Comparison of ENCODE assay signal across 30 cellular contexts in the genomic region with DNA sequence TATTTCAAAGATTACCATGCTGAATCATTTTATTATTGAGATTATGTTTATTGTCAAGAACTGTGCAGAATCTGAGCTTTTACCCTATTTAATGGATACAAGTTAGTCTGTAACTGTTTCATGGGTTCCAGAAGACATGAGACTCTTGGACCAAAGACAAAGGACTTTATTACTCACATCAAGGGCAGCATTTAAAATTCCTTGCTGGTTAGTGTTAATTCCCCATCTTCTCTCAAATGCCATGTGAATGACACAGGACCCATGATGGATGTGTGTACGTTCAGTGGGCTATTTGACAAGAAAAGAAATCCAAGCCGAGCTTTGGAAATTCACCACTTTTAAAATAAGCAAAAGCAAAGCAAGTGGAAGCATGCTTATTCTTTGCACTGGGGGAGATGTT.
"Had no signal": no experiment of that assay in that cellular context is flagged by ENCODE, and none has a peak within 500 bp of the region (broad histone marks: within the 10 kb centered on the region; RNA-seq: fewer than 3 reads in every experiment).

No MANE protein-coding gene starts in this region.

- H3K4me1 Mint-ChIP-seq: activated CD4-positive, alpha-beta memory T cell treated with anti-CD3 and anti-CD28 coated beads, Interleukin-2, amount 10 ng/mL, durations not matched to agents 7 days and 5 days; activated CD4-positive, alpha-beta T cell treated with anti-CD3 and anti-CD28 coated beads, Interleukin-2, amount 10 ng/mL, durations not matched to agents 7 days and 5 days; activated naive CD4-positive, alpha-beta T cell treated with anti-CD3 and anti-CD28 coated beads, Interleukin-2, amount 10 ng/mL, durations not matched to agents 7 days and 5 days; activated naive CD8-positive, alpha-beta T cell treated with anti-CD3 and anti-CD28 coated beads, Interleukin-2, amount 10 ng/mL, durations not matched to agents 7 days and 5 days; brain; T-helper 17 cell had no signal

- H3K4me1 ChIP-seq: ascending aorta, breast epithelium, colonic mucosa, esophagus squamous epithelium, gastroesophageal sphincter had no signal

- H3K36me3 Mint-ChIP-seq: activated naive CD4-positive, alpha-beta T cell treated with anti-CD3 and anti-CD28 coated beads, Interleukin-2, amount 10 ng/mL, durations not matched to agents 7 days and 5 days; activated naive CD8-positive, alpha-beta T cell treated with anti-CD3 and anti-CD28 coated beads, Interleukin-2, amount 10 ng/mL, durations not matched to agents 7 days and 5 days; brain had no signal

- H3K27me3 ChIP-seq: ascending aorta, breast epithelium, cardiac muscle cell, colonic mucosa, esophagus squamous epithelium, gastroesophageal sphincter had no signal

- H3K27ac ChIP-seq: ascending aorta, breast epithelium, cardiac muscle cell, colonic mucosa, esophagus squamous epithelium, gastroesophageal sphincter had no signal

- H3K27ac Mint-ChIP-seq: activated CD4-positive, alpha-beta memory T cell treated with anti-CD3 and anti-CD28 coated beads, Interleukin-2, amount 10 ng/mL, durations not matched to agents 7 days and 5 days; activated CD4-positive, alpha-beta T cell treated with anti-CD3 and anti-CD28 coated beads, Interleukin-2, amount 10 ng/mL, durations not matched to agents 7 days and 5 days; activated naive CD4-positive, alpha-beta T cell treated with anti-CD3 and anti-CD28 coated beads, Interleukin-2, amount 10 ng/mL, durations not matched to agents 7 days and 5 days; activated naive CD4-positive, alpha-beta T cell treated with anti-CD3 and anti-CD28 coated beads, Interleukin-2, amount 50 U/mL, for 72 hours; activated naive CD8-positive, alpha-beta T cell treated with anti-CD3 and anti-CD28 coated beads, Interleukin-2, amount 10 ng/mL, durations not matched to agents 7 days and 5 days; activated T-cell treated with anti-CD3 and anti-CD28 coated beads, Interleukin-2, amount 50 U/mL, for 24 hours; activated T-cell treated with anti-CD3 and anti-CD28 coated beads, Interleukin-2, amount 50 U/mL, for 72 hours; brain; effector memory CD8-positive, alpha-beta T cell; T-helper 17 cell; T-helper 2 cell treated with Interferon-gamma antibody and Interleukin-4, amounts not matched to agents 5 μg/mL and 100 μg/mL, for 36 hours had no signal

- H3K4me3 ChIP-seq: ascending aorta, breast epithelium, cardiac muscle cell, colonic mucosa, esophagus squamous epithelium, gastroesophageal sphincter had no signal

- H3K36me3 ChIP-seq: ascending aorta, breast epithelium, cardiac muscle cell, colonic mucosa, esophagus squamous epithelium, gastroesophageal sphincter had no signal

- H3K9me3 ChIP-seq: colonic mucosa, esophagus squamous epithelium had no signal

- H3K27me3 Mint-ChIP-seq: activated CD4-positive, alpha-beta memory T cell treated with anti-CD3 and anti-CD28 coated beads, Interleukin-2, amount 10 ng/mL, durations not matched to agents 7 days and 5 days; activated CD4-positive, alpha-beta T cell treated with anti-CD3 and anti-CD28 coated beads, Interleukin-2, amount 10 ng/mL, durations not matched to agents 7 days and 5 days; activated naive CD4-positive, alpha-beta T cell treated with anti-CD3 and anti-CD28 coated beads, Interleukin-2, amount 10 ng/mL, durations not matched to agents 7 days and 5 days; activated naive CD8-positive, alpha-beta T cell treated with anti-CD3 and anti-CD28 coated beads, Interleukin-2, amount 10 ng/mL, durations not matched to agents 7 days and 5 days; activated T-cell treated with anti-CD3 and anti-CD28 coated beads, Interleukin-2, amount 50 U/mL, for 24 hours; brain; effector memory CD8-positive, alpha-beta T cell; T-helper 17 cell had no signal

- DNase-seq: activated CD4-positive, alpha-beta memory T cell treated with anti-CD3 and anti-CD28 coated beads, Interleukin-2, amount 10 ng/mL, durations not matched to agents 7 days and 5 days; activated CD4-positive, alpha-beta T cell treated with anti-CD3 and anti-CD28 coated beads for 4 hours; activated CD4-positive, alpha-beta T cell treated with anti-CD3 and anti-CD28 coated beads, Interleukin-2, amount 10 ng/mL, durations not matched to agents 7 days and 5 days; activated CD4-positive, alpha-beta T cell treated with anti-CD3 and anti-CD28 coated beads, Interleukin-2, amount 50 U/mL, for 4 hours; activated CD4-positive, CD25-positive, alpha-beta regulatory T cell; activated CD4-positive, CD25-positive, alpha-beta regulatory T cell treated with anti-CD3 and anti-CD28 coated beads, Interleukin-2, amount 50 U/mL, for 72 hours; activated CD8-positive, alpha-beta memory T cell treated with anti-CD3 and anti-CD28 coated beads, Interleukin-2, amount 50 U/mL, for 48 hours; activated gamma-delta T cell; activated naive CD4-positive, alpha-beta T cell; activated naive CD4-positive, alpha-beta T cell treated with anti-CD3 and anti-CD28 coated beads, Interleukin-2, amount 10 ng/mL, durations not matched to agents 7 days and 5 days; activated naive CD8-positive, alpha-beta T cell treated with anti-CD3 and anti-CD28 coated beads, Interleukin-2, amount 10 ng/mL, durations not matched to agents 7 days and 5 days; activated T-cell treated with anti-CD3 and anti-CD28 coated beads for 4 hours; activated T-cell treated with anti-CD3 and anti-CD28 coated beads, Interleukin-2, amount 50 U/mL, for 24 hours; activated T-cell treated with anti-CD3 and anti-CD28 coated beads, Interleukin-2, amount 50 U/mL, for 72 hours; central memory CD4-positive, alpha-beta T cell; cerebellar nuclear complex; colonic mucosa; effector memory CD8-positive, alpha-beta T cell; esophagus squamous epithelium; head of caudate nucleus; T-helper 1 cell; T-helper 17 cell; T1000 had no signal

- ATAC-seq: activated naive CD4-positive, alpha-beta T cell treated with anti-CD3 and anti-CD28 coated beads, Interleukin-2, amount 50 U/mL, for 72 hours; activated T-cell treated with anti-CD3 and anti-CD28 coated beads, Interleukin-2, amount 50 U/mL, for 72 hours; effector memory CD8-positive, alpha-beta T cell; gastroesophageal sphincter; T-helper 17 cell had no signal

- H3K4me3 Mint-ChIP-seq: activated CD4-positive, alpha-beta memory T cell treated with anti-CD3 and anti-CD28 coated beads, Interleukin-2, amount 10 ng/mL, durations not matched to agents 7 days and 5 days; activated CD4-positive, alpha-beta T cell treated with anti-CD3 and anti-CD28 coated beads, Interleukin-2, amount 10 ng/mL, durations not matched to agents 7 days and 5 days; activated naive CD4-positive, alpha-beta T cell treated with anti-CD3 and anti-CD28 coated beads, Interleukin-2, amount 10 ng/mL, durations not matched to agents 7 days and 5 days; activated naive CD8-positive, alpha-beta T cell treated with anti-CD3 and anti-CD28 coated beads, Interleukin-2, amount 10 ng/mL, durations not matched to agents 7 days and 5 days; activated T-cell treated with anti-CD3 and anti-CD28 coated beads, Interleukin-2, amount 50 U/mL, for 24 hours; activated T-cell treated with anti-CD3 and anti-CD28 coated beads, Interleukin-2, amount 50 U/mL, for 72 hours; brain; effector memory CD8-positive, alpha-beta T cell; T-helper 17 cell; T-helper 2 cell treated with Interferon-gamma antibody and Interleukin-4, amounts not matched to agents 5 μg/mL and 100 μg/mL, for 36 hours had no signal
